In the genomic region with DNA sequence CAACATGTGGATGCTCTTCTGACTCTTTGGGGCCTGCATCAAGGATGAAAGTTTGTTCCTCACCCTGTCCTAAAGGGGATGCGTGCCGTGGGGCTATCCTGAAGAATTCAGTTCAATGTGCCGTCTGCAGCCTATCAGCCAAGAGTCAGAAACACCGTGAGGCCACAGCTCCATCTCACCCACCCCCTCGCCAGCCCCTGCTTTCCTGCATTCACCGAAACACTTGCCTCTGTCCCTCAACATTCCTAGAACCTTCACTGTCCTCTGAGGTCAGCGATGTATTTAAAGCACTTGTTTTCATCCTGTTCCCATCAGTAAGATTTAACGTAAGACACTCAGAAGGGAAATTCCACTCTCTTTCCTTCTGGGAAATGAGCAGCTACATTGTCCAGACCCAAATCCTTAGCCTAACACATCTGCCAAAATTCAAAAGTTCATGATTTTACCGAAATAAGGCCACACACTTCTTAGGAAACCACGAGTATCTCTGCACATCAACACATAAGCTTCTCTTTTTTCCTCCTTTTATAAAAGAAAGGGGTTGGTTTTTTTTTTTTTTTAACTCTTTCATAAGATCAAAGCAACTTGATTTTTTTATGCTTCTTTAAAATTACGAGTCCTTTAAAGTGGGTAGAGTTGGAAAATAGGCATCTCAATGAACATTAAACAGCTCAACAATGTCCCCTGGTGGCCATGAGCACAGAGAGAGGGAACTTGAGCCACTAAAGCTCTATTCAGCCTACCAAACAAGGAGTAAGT, we compare ENCODE assay signal across 8 cellular contexts.
DNase-seq lines count a peak whose midpoint lies in the region; ATAC-seq and TF ChIP-seq lines count a peak whose summit lies in the region.

No MANE protein-coding gene starts in this region.

- no peak for TF ChIP-seq POLR2A in gastrocnemius medialis (IDR thresholded peaks at IDR 0.05)

- in situ Hi-C loops in gastrocnemius medialis (cut with MboI; ENCODE audit: low sequenced_read_pairs in 4 of 4): loop anchor here (5.0 to 25.0 kb wide), 7 partner anchors 170 to 738 kb away; partner anchors contain the start of genes UGCG (in 2 of the 4) and PTGR1 (in 1 of the 4)

- DNase-seq in SIG-M5 treated with dmso at 0.1 percent for 504 hours (lab: John Stamatoyannopoulos, UW; ENCODE audit: unreplicated experiment) (peak; percentile 47), SIG-M5 (lab: John Stamatoyannopoulos, UW) (no peak), Kasumi-1 (lab: John Stamatoyannopoulos, UW) (peak; percentile 55 to 80), T follicular helper cell (ENCODE audit: low read depth) (peak; percentile 65), right cardiac atrium (peak; percentile 55 to 75 (median 66)), gastrocnemius medialis (peak; percentile 29 to 38)

- peak; percentile 85 to 96 (median 88) for TF ChIP-seq CTCF in gastrocnemius medialis (IDR thresholded peaks at IDR 0.05 in 4 of 5, conservative IDR thresholded peaks at IDR 0.05 in 1 of 5)

- H3K27ac ChIP-seq in adipose tissue (ENCODE audit: low read depth, low read length) (peak overlapping the region; percentile 1), right cardiac atrium (ENCODE audit: low read length) (peak overlapping the region; percentile 43), gastrocnemius medialis (peak overlapping the region; percentile 61 to 68 (median 64))

- intact Hi-C loops in right cardiac atrium (cut with DNase I) (loop anchor here (2.0 to 10.0 kb wide), 4 partner anchors 180 to 317 kb away; partner anchors contain the start of gene UGCG (in 1 of the 4)), gastrocnemius medialis (cut with DNase I; ENCODE audit: low total_unique reads) (loop anchor here (1.0 to 5.0 kb wide), 5 partner anchors 62 to 478 kb away; partner anchors contain the start of gene UGCG)

- WGBS in adipose tissue, 3 donors: 38 to 67% (median 45%) methylated on average over 11 of the region's 11 CpGs
- WGBS in right cardiac atrium: 33% methylated on average over 11 of the region's 11 CpGs

- H3K9me3 ChIP-seq in right cardiac atrium (ENCODE audit: control insufficient read depth, low read length) (no peaks in the 10 kb centered on the region), gastrocnemius medialis (no peaks in the 10 kb centered on the region)

- peak overlapping the region; percentile 17 for H3K4me3 ChIP-seq in right cardiac atrium (ENCODE audit: low read length)
- peak overlapping the region in 2 of 4 donors; percentile 5 to 30 for H3K4me3 ChIP-seq in gastrocnemius medialis

- ATAC-seq in right cardiac atrium (peak; percentile 85 to 86), gastrocnemius medialis (peak; percentile 81 to 86), HG02840 (IDR thresholded peaks at IDR 0.05; ENCODE audit: low FRiP score, unreplicated experiment) (no peak)

- H3K4me1 ChIP-seq in right cardiac atrium (ENCODE audit: control insufficient read depth, insufficient read depth, low read length) (peaks cover 5% of the 10 kb centered on the region), gastrocnemius medialis (peaks cover 8 to 11% of the 10 kb centered on the region in 2 donors)

- H3K36me3 ChIP-seq in gastrocnemius medialis: no peaks in the 10 kb centered on the region

- H3K27me3 ChIP-seq in right cardiac atrium (ENCODE audit: control insufficient read depth, insufficient read depth): no peaks in the 10 kb centered on the region
- H3K27me3 ChIP-seq in gastrocnemius medialis: no peaks in the 10 kb centered on the region

Comparison
In these comparisons a context has a peak if more than half of its experiments do, and no peak if none do; other contexts are left out.
1. H3K27ac ChIP-seq: peak in every context shown above with its lines; median percentile 64 in gastrocnemius medialis; 43 in right cardiac atrium; 1 in adipose tissue.